Comparison of ENCODE assay signal across 8 cellular contexts in the genomic region with DNA sequence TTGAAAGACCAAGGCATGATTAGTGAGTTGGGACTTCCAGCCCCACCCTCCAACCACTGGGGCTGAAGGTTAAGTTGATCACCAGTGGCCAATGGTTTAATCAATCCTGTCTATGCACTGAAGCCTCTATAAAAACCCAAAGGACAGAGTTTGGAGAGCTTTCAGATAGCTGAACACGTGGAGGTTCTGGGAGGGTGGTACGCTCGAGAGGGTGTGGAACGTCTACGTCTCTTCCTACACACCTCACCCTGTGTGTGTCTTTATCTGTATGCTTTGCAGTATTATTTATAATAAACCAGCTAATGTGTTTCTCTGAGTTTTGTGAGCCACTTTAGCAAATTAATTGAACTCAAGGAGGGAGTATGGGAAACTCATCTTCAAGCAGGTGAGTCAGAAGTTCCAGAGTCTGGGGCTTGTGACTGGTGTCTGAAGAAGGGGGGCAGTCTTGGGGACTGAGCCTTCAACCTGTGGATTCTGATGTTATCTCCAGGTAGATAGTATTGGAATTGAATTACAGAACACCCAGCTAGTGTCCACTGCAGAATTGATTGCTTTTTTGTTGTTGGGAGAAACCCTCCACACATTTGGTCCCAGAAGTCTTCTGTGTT. TPM values are rescaled to one million over a fixed set of nuclear protein-coding genes. Genes with fewer than 3 reads are reported as not detected.
DNase-seq lines count a peak whose midpoint lies in the region; ATAC-seq, FAIRE-seq and TF ChIP-seq lines count a peak whose summit lies in the region.

No MANE protein-coding gene starts in this region.

- intact Hi-C loops in left colon (cut with DNase I, micrococcal nuclease) (no loop called here), kidney (cut with DNase I) (no loop called here)

- H3K9me3 ChIP-seq in kidney (ENCODE audit: control insufficient read depth in 1 of 2, low read length in 2 of 2), result peaks cover 0 to 2% of the 10 kb centered on the region in 2 donors

- H3K27ac ChIP-seq in kidney (ENCODE audit: low read depth in 2 of 2, low read length in 2 of 2) (no peak overlapping the region), caudate nucleus (ENCODE audit: low read depth, low read length) (no peak overlapping the region)

- ATAC-seq in HG02610 (IDR thresholded peaks at IDR 0.05; ENCODE audit: unreplicated experiment), result peak; percentile 55
- ATAC-seq in left colon, result peak; percentile 20

- peaks cover 3 to 14% of the 10 kb centered on the region in 2 donors for H3K4me1 ChIP-seq in kidney (ENCODE audit: control insufficient read depth in 1 of 2, insufficient read depth in 1 of 2, low read depth in 1 of 2, low read length in 2 of 2)

- TF ChIP-seq CTCF in kidney (IDR thresholded peaks at IDR 0.05; ENCODE audit: borderline replicate concordance, extremely low read depth, insufficient read depth), result no peak

- peak; percentile 70 for DNase-seq in activated CD8-positive, alpha-beta memory T cell treated with anti-CD3 and anti-CD28 coated beads for 24 hours
- DNase-seq in left colon, result no peak
- DNase-seq in stimulated activated CD8-positive, alpha-beta memory T cell treated with anti-CD3 and anti-CD28 coated beads, Interleukin-7, amount 100 ng/mL, for 1 hour (ENCODE audit: low read depth in 2 of 2), result peak; percentile 43 to 49
- no peak for DNase-seq in RPMI8226
- DNase-seq in kidney, result no peak
- no peak for DNase-seq in caudate nucleus (lab: John Stamatoyannopoulos, UW)
- no peak for DNase-seq in NCI-H82 treated with DMSO at 0.1 percent for 48 hours (lab: John Stamatoyannopoulos, UW; ENCODE audit: unreplicated experiment)

- no peak overlapping the region for H3K4me3 ChIP-seq in kidney (ENCODE audit: low read length in 2 of 2)

- H3K9ac ChIP-seq in kidney (ENCODE audit: low read length in 2 of 2), result no peak overlapping the region

- FAIRE-seq in kidney (lab: Jason Lieb, UNC), result no peak

- H3K36me3 ChIP-seq in kidney (ENCODE audit: control insufficient read depth in 1 of 2, insufficient read depth in 2 of 2, low read length in 2 of 2), result peaks cover 0 to 4% of the 10 kb centered on the region in 2 donors

RNA-seq across cellular contexts. Expression of a gene that starts 20.3 kb away (rescaled TPM):
- total RNA-seq in left colon (100 to 1,000 TPM; 252 to 276 TPM), kidney (265 TPM)
- polyA plus RNA-seq in kidney (ENCODE audit: insufficient read depth, low read depth, low replicate concordance), result 69.3 TPM

Comparison
In these comparisons a context has a peak if more than half of its experiments do, and no peak if none do; other contexts are left out.
1. DNase-seq: peak in activated CD8-positive, alpha-beta memory T cell treated with anti-CD3 and anti-CD28 coated beads for 24 hours (single experiment) and stimulated activated CD8-positive, alpha-beta memory T cell treated with anti-CD3 and anti-CD28 coated beads, Interleukin-7, amount 100 ng/mL, for 1 hour (2 of 2); none in left colon (0 of 2), RPMI8226 (single experiment), kidney (single experiment), caudate nucleus (0 of 61) and NCI-H82 treated with DMSO at 0.1 percent for 48 hours (single experiment).